In the genomic region with DNA sequence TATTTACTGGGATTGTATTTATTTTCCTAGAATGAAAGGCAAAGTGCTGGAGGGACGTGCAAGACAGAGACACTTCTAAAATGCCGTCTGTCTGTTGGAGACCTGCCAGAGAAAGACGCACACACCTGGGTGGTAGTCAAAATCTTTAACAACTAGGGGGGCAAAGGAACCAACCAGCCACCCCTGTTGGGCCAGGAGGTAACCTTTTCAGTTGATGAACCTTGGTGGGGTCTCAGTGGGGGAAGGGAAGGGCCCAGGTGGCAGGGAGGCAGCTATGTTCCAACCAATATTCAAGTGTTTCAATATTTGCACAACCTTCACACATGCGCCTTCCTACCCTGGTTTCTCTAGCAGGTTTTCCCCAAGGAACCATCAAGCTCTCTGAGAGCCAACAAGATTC, we compare ENCODE assay signal across 21 cellular contexts.
DNase-seq lines count a peak whose midpoint lies in the region; ATAC-seq, FAIRE-seq and TF ChIP-seq lines count a peak whose summit lies in the region.
"Had no signal": no experiment of that assay in that cellular context is flagged by ENCODE, and none has a peak within 500 bp of the region (broad histone marks: within the 10 kb centered on the region; RNA-seq: fewer than 3 reads in every experiment).

No MANE protein-coding gene starts in this region.

- FAIRE-seq in GM12891 (lab: Jason Lieb, UNC), result peak; percentile 71
- FAIRE-seq: A549, colon, endometrium had no signal

- H2AFZ ChIP-seq in OCI-LY1 (ENCODE audit: low read length), result no peak overlapping the region

- no peaks in the 10 kb centered on the region for H3K9me2 ChIP-seq in OCI-LY1 (ENCODE audit: low read depth, low read length)

- H3K27me3 ChIP-seq in BLaER1, result no peaks in the 10 kb centered on the region
- H3K27me3 ChIP-seq in OCI-LY1 (ENCODE audit: insufficient read depth, low read length), result no peaks in the 10 kb centered on the region
- H3K27me3 ChIP-seq in right atrium auricular region, result no peaks in the 10 kb centered on the region
- H3K27me3 ChIP-seq: body of pancreas had no signal

- H3K4me3 ChIP-seq in BLaER1 (no peak overlapping the region), OCI-LY1 (ENCODE audit: low read depth, low read length, poor library complexity, severe bottlenecking) (peak overlapping the region; percentile 86), right atrium auricular region (no peak overlapping the region)
- H3K4me3 ChIP-seq: A549, body of pancreas, SK-N-MC had no signal

- TF ChIP-seq POLR2A in GM12891 (IDR thresholded peaks at IDR 0.05; ENCODE audit: low read depth, low read length), result no peak

- H3K79me2 ChIP-seq in OCI-LY1 (ENCODE audit: insufficient read depth, low read length), result peaks cover 41% of the 10 kb centered on the region

- DNase-seq in GM12891 (ENCODE audit: insufficient read length, low spot score), result no peak
- DNase-seq in NCI-H1930 (lab: John Stamatoyannopoulos, UW), result peak; percentile 32 to 59
- DNase-seq in right atrium auricular region (ENCODE audit: low spot score), result no peak
- DNase-seq in C1 segment of cervical spinal cord (lab: John Stamatoyannopoulos, UW), result no peak
- DNase-seq: activated CD8-positive, alpha-beta memory T cell treated with anti-CD3 and anti-CD28 coated beads, Interleukin-2, amount 50 U/mL, for 4 hours; activated effector memory CD4-positive, alpha-beta T cell treated with Interleukin-2 at 50 U/mL for 16 hours; body of pancreas; left colon; mesenchymal stem cell; occipital lobe; WERI-Rb-1 had no signal

- H3K27ac ChIP-seq in BLaER1, result no peak overlapping the region
- peak overlapping the region; percentile 100 for H3K27ac ChIP-seq in OCI-LY1 (ENCODE audit: low read depth, low read length, poor library complexity, severe bottlenecking)
- no peak overlapping the region for H3K27ac ChIP-seq in right atrium auricular region
- H3K27ac ChIP-seq: A549, body of pancreas, KMS-11, SK-N-MC, WERI-Rb-1 had no signal

- H3K9me3 ChIP-seq in BLaER1 (no peaks in the 10 kb centered on the region), OCI-LY1 (ENCODE audit: low read length) (no peaks in the 10 kb centered on the region), right atrium auricular region (no peaks in the 10 kb centered on the region)
- H3K9me3 ChIP-seq: A549, body of pancreas had no signal

- peaks cover 27% of the 10 kb centered on the region for H3K4me1 ChIP-seq in BLaER1
- peaks cover 93% of the 10 kb centered on the region for H3K4me1 ChIP-seq in OCI-LY1 (ENCODE audit: insufficient read depth, low read length, severe bottlenecking)
- no peaks in the 10 kb centered on the region for H3K4me1 ChIP-seq in right atrium auricular region
- H3K4me1 ChIP-seq: A549, body of pancreas had no signal

- no peak overlapping the region for H3K9ac ChIP-seq in BLaER1
- peak overlapping the region; percentile 85 for H3K9ac ChIP-seq in OCI-LY1 (ENCODE audit: low read length)
- H3K9ac ChIP-seq: KMS-11 had no signal

- H3K36me3 ChIP-seq in BLaER1, result no peaks in the 10 kb centered on the region
- H3K36me3 ChIP-seq in OCI-LY1 (ENCODE audit: insufficient read depth, low read length), result peaks cover 36% of the 10 kb centered on the region
- no peaks in the 10 kb centered on the region for H3K36me3 ChIP-seq in right atrium auricular region
- H3K36me3 ChIP-seq: WERI-Rb-1 had no signal

- ATAC-seq in HG03521 (IDR thresholded peaks at IDR 0.05; ENCODE audit: unreplicated experiment) (no peak), GM18909 (IDR thresholded peaks at IDR 0.05; ENCODE audit: poor library complexity, unreplicated experiment) (no peak)
- ATAC-seq: A549, body of pancreas, left colon, Panc1 had no signal

- H3K4me2 ChIP-seq in BLaER1, result peak overlapping the region; percentile 53
- peak overlapping the region; percentile 72 for H3K4me2 ChIP-seq in OCI-LY1 (ENCODE audit: low read length)
- H3K4me2 ChIP-seq: A549, KMS-11 had no signal

- peaks cover 3% of the 10 kb centered on the region; the same call in 1 of the 2 replicates for H3F3A ChIP-seq in OCI-LY1 (ENCODE audit: insufficient read depth, low read length)

- TF ChIP-seq CTCF in OCI-LY1 (IDR thresholded peaks at IDR 0.05; ENCODE audit: low read length) (no peak), right atrium auricular region (IDR thresholded peaks at IDR 0.05) (no peak)

- H4K20me1 ChIP-seq in BLaER1, result no peaks in the 10 kb centered on the region
- H4K20me1 ChIP-seq in OCI-LY1 (ENCODE audit: insufficient read depth, low read length), result no peaks in the 10 kb centered on the region

TF ChIP-seq in GM12891, 5 proteins besides CTCF, POLR2A, EP300 and RAD21:
- TF ChIP-seq POLR2AphosphoS5 (IDR thresholded peaks at IDR 0.05; ENCODE audit: low read depth, low read length) (no peak), SPI1 (IDR thresholded peaks at IDR 0.05; ENCODE audit: low read depth, low read length) (no peak), TAF1 (IDR thresholded peaks at IDR 0.05; ENCODE audit: low read depth, low read length) (no peak), PAX5 (IDR thresholded peaks at IDR 0.05; ENCODE audit: insufficient read depth, low read length, severe bottlenecking) (no peak), POU2F2 (IDR thresholded peaks at IDR 0.05; ENCODE audit: low read depth, low read length) (no peak)
TF ChIP-seq in GM12891: peak in this region for 0.

Comparison
In these comparisons a context has a peak if more than half of its experiments do, and no peak if none do; other contexts are left out.
1. DNase-seq: peak in NCI-H1930 (2 of 2); none in GM12891 (single experiment), right atrium auricular region (single experiment) and C1 segment of cervical spinal cord (0 of 14).